Comparison of ENCODE assay signal across 1 cellular context in genomic region chr3:158801696-158802398, GRCh38.
A peak's percentile ranks its signal among the peaks of the same experiment; 100 is the strongest.
TF ChIP-seq lines count a peak whose summit lies in the region.

Gene MFSD1, plus strand, starts transcription at chr3:158802054. Its CDS starts 99 bp downstream, at chr3:158802153.

TF ChIP-seq in HepG2, 621 proteins besides CTCF, POLR2A, EP300 and RAD21 (continued from another document):
- TF ChIP-seq ATF6 (CRISPR knock-in tag; conservative IDR thresholded peaks at IDR 0.05) (no peak), ATAD3A (CRISPR knock-in tag; IDR thresholded peaks at IDR 0.05) (no peak), ELF4 (CRISPR knock-in tag; IDR thresholded peaks at IDR 0.05; ENCODE audit: borderline replicate concordance) (no peak), ZBTB1 (CRISPR knock-in tag; IDR thresholded peaks at IDR 0.05; ENCODE audit: borderline replicate concordance) (no peak), ZNF205 (CRISPR knock-in tag; IDR thresholded peaks at IDR 0.05) (peak; percentile 68; the same call in 1 of the 2 replicates), ZSCAN21 (CRISPR knock-in tag; IDR thresholded peaks at IDR 0.05; ENCODE audit: borderline replicate concordance) (peak; percentile 93), ZNF142 (CRISPR knock-in tag; IDR thresholded peaks at IDR 0.05) (peak; percentile 72; the same call in 1 of the 2 replicates), ZBTB39 (CRISPR knock-in tag; IDR thresholded peaks at IDR 0.05) (no peak; the same call in 1 of the 2 replicates), PPARG (CRISPR knock-in tag; conservative IDR thresholded peaks at IDR 0.05) (no peak), ZNF317 (CRISPR knock-in tag; IDR thresholded peaks at IDR 0.05) (peak; percentile 75), ZNF644 (CRISPR knock-in tag; IDR thresholded peaks at IDR 0.05; ENCODE audit: low read depth) (0 out of 2 replicates have a peak, but pooled peaks have one; percentile 9), CREB1 (IDR thresholded peaks at IDR 0.05) (peak; percentile 72), CREB1 (CRISPR knock-in tag; IDR thresholded peaks at IDR 0.05) (0 out of 2 replicates have a peak, but pooled peaks have one; percentile 28), ZNF747 (CRISPR knock-in tag; IDR thresholded peaks at IDR 0.05; ENCODE audit: borderline replicate concordance) (no peak), ZNF572 (CRISPR knock-in tag; IDR thresholded peaks at IDR 0.05) (no peak), KDM1A (CRISPR knock-in tag; IDR thresholded peaks at IDR 0.05) (no peak), ZNF513 (CRISPR knock-in tag; conservative IDR thresholded peaks at IDR 0.05) (no peak), ZBTB46 (CRISPR knock-in tag; IDR thresholded peaks at IDR 0.05; ENCODE audit: borderline replicate concordance) (no peak), ZFP37 (CRISPR knock-in tag; IDR thresholded peaks at IDR 0.05; ENCODE audit: borderline replicate concordance) (no peak), KMT2A (CRISPR knock-in tag; IDR thresholded peaks at IDR 0.05) (peak; percentile 82), ZNF510 (CRISPR knock-in tag; IDR thresholded peaks at IDR 0.05; ENCODE audit: low read depth) (no peak), ZBTB25 (CRISPR knock-in tag; IDR thresholded peaks at IDR 0.05) (peak; percentile 33; the same call in 1 of the 2 replicates), CEBPG (CRISPR knock-in tag; IDR thresholded peaks at IDR 0.05) (peak; percentile 18; the same call in 1 of the 2 replicates), AHR (CRISPR knock-in tag; IDR thresholded peaks at IDR 0.05) (peak; percentile 85), PAXIP1 (CRISPR knock-in tag; conservative IDR thresholded peaks at IDR 0.05) (0 out of 2 replicates have a peak, but pooled peaks have one; percentile 18), HMG20A (CRISPR knock-in tag; IDR thresholded peaks at IDR 0.05; ENCODE audit: borderline replicate concordance) (no peak), PLSCR1 (CRISPR knock-in tag; IDR thresholded peaks at IDR 0.05; ENCODE audit: borderline replicate concordance) (no peak), PREB (CRISPR knock-in tag; IDR thresholded peaks at IDR 0.05) (no peak), HDAC6 (IDR thresholded peaks at IDR 0.05; ENCODE audit: low read depth, low read length) (no peak), ZBTB38 (CRISPR knock-in tag; IDR thresholded peaks at IDR 0.05) (peak; percentile 39; the same call in 1 of the 2 replicates)
